20 cellular contexts compared by ENCODE assay signal in the genomic region with DNA sequence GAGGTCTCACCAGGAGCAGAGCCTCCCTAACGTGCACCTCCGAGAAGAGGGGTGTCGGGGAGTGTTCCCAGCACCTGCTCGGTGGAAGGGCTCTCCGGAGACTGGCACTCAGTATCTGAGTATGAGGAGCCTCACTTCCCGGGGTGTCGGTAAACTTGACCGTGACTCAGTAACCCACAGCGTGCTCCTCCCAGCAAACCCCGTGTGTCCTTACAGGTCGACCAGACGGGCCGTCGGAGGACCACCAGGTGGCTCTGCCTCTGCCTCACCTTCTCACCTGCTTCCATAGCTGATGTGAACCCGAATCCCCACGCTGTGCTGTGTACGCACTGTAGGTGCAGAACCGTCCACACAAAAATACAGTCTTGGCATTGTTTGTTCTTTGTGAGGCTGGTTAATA. TPM values are rescaled to one million over a fixed set of nuclear protein-coding genes. Genes with fewer than 3 reads are reported as not detected.
"Had no signal": no experiment of that assay in that cellular context is flagged by ENCODE, and none has a peak within 500 bp of the region (broad histone marks: within the 10 kb centered on the region; RNA-seq: fewer than 3 reads in every experiment).

No MANE protein-coding gene starts in this region.

- H3K4me1 Mint-ChIP-seq: stimulated activated naive CD8-positive, alpha-beta T cell treated with anti-CD3 and anti-CD28 coated beads, Interleukin-15, amount 100 ng/mL, for 72 hours had no signal

- DNase-seq: activated CD4-positive, alpha-beta T cell treated with anti-CD3 and anti-CD28 coated beads, Interleukin-2, amount 50 U/mL, for 4 hours; activated CD4-positive, CD25-positive, alpha-beta regulatory T cell treated with anti-CD3 and anti-CD28 coated beads, Interleukin-2, amount 50 U/mL, for 72 hours; activated naive CD4-positive, alpha-beta T cell treated with Interleukin-2 at 50 U/mL for 16 hours; anterior cingulate cortex; cerebellar nuclear complex; effector memory CD8-positive, alpha-beta T cell; gastrocnemius medialis; heart right ventricle; mesenchymal stem cell; nucleus accumbens; stimulated activated naive CD8-positive, alpha-beta T cell treated with anti-CD3 and anti-CD28 coated beads, Interleukin-15, amount 100 ng/mL, for 72 hours; T-helper 9 cell had no signal

- H3K9me3 Mint-ChIP-seq: activated T-helper 1 cell treated with anti-CD3 and anti-CD28 coated beads, Interleukin-12 subunit alpha, Interleukin-12 subunit beta, Interleukin-2, Interleukin-4 antibody, amounts not matched to agents 30 ng/mL and 10 ng/mL and 1 ng/mL, durations not matched to agents 14 hours and 24 hours and 36 hours; dendritic cell treated with granulocyte-macrophage colony-stimulating factor and Interleukin-4, amounts not matched to agents 40 ng/mL and 50 ng/mL, for 4 days; effector memory CD8-positive, alpha-beta T cell; natural killer cell treated with Interleukin-12 subunit alpha and Interleukin-12 subunit beta and Interleukin-15 and Interleukin-18, amount 100 ng/mL, for 72 hours; stimulated activated naive CD8-positive, alpha-beta T cell treated with anti-CD3 and anti-CD28 coated beads, Interleukin-15, amount 100 ng/mL, for 72 hours; type B pancreatic cell had no signal

- H3K27me3 Mint-ChIP-seq: natural killer cell treated with Interleukin-12 subunit alpha and Interleukin-12 subunit beta and Interleukin-15 and Interleukin-18, amount 100 ng/mL, for 72 hours had no signal

- H3K27ac ChIP-seq: gastrocnemius medialis, heart right ventricle, left ventricle myocardium inferior had no signal

- H3K4me1 ChIP-seq: gastrocnemius medialis, heart right ventricle, left ventricle myocardium inferior had no signal

- H3K36me3 Mint-ChIP-seq: natural killer cell treated with Interleukin-12 subunit alpha and Interleukin-12 subunit beta and Interleukin-15 and Interleukin-18, amount 100 ng/mL, for 72 hours; type B pancreatic cell had no signal

- H3K27ac Mint-ChIP-seq: activated T-helper 1 cell treated with anti-CD3 and anti-CD28 coated beads, Interleukin-12 subunit alpha, Interleukin-12 subunit beta, Interleukin-2, Interleukin-4 antibody, amounts not matched to agents 30 ng/mL and 10 ng/mL and 1 ng/mL, durations not matched to agents 14 hours and 24 hours and 36 hours; dendritic cell treated with granulocyte-macrophage colony-stimulating factor and Interleukin-4, amounts not matched to agents 40 ng/mL and 50 ng/mL, for 4 days; effector memory CD8-positive, alpha-beta T cell; natural killer cell treated with Interleukin-12 subunit alpha and Interleukin-12 subunit beta and Interleukin-15 and Interleukin-18, amount 100 ng/mL, for 72 hours; progenitor cell of endocrine pancreas; stimulated activated naive CD8-positive, alpha-beta T cell treated with anti-CD3 and anti-CD28 coated beads, Interleukin-15, amount 100 ng/mL, for 72 hours; type B pancreatic cell had no signal

- H3K36me3 ChIP-seq: gastrocnemius medialis, heart right ventricle, left ventricle myocardium inferior had no signal

- ATAC-seq: effector memory CD8-positive, alpha-beta T cell; gastrocnemius medialis; natural killer cell treated with Interleukin-12 subunit alpha and Interleukin-12 subunit beta and Interleukin-15 and Interleukin-18, amount 100 ng/mL, for 72 hours; right cardiac atrium; stimulated activated naive CD8-positive, alpha-beta T cell treated with anti-CD3 and anti-CD28 coated beads, Interleukin-15, amount 100 ng/mL, for 72 hours had no signal

- H3K4me3 ChIP-seq: gastrocnemius medialis, heart right ventricle, left ventricle myocardium inferior had no signal

- H3K9me3 ChIP-seq: gastrocnemius medialis, heart right ventricle, left ventricle myocardium inferior had no signal

- H3K4me3 Mint-ChIP-seq: activated T-helper 1 cell treated with anti-CD3 and anti-CD28 coated beads, Interleukin-12 subunit alpha, Interleukin-12 subunit beta, Interleukin-2, Interleukin-4 antibody, amounts not matched to agents 30 ng/mL and 10 ng/mL and 1 ng/mL, durations not matched to agents 14 hours and 24 hours and 36 hours; dendritic cell treated with granulocyte-macrophage colony-stimulating factor and Interleukin-4, amounts not matched to agents 40 ng/mL and 50 ng/mL, for 4 days; effector memory CD8-positive, alpha-beta T cell; natural killer cell treated with Interleukin-12 subunit alpha and Interleukin-12 subunit beta and Interleukin-15 and Interleukin-18, amount 100 ng/mL, for 72 hours; stimulated activated naive CD8-positive, alpha-beta T cell treated with anti-CD3 and anti-CD28 coated beads, Interleukin-15, amount 100 ng/mL, for 72 hours; type B pancreatic cell had no signal

RNA-seq across cellular contexts. Expression of a gene that starts 43.3 kb away (rescaled TPM):
- total RNA-seq: activated T-helper 1 cell treated with anti-CD3 and anti-CD28 coated beads, Interleukin-12 subunit alpha, Interleukin-12 subunit beta, Interleukin-2, Interleukin-4 antibody, amounts not matched to agents 30 ng/mL and 10 ng/mL and 1 ng/mL, durations not matched to agents 14 hours and 24 hours and 36 hours; epithelial cell of proximal tubule; gastrocnemius medialis; left ventricle myocardium inferior; natural killer cell treated with Interleukin-12 subunit alpha and Interleukin-12 subunit beta and Interleukin-15 and Interleukin-18, amount 100 ng/mL, for 72 hours had no signal
